Comparison of ENCODE assay signal across 14 cellular contexts in the genomic region with DNA sequence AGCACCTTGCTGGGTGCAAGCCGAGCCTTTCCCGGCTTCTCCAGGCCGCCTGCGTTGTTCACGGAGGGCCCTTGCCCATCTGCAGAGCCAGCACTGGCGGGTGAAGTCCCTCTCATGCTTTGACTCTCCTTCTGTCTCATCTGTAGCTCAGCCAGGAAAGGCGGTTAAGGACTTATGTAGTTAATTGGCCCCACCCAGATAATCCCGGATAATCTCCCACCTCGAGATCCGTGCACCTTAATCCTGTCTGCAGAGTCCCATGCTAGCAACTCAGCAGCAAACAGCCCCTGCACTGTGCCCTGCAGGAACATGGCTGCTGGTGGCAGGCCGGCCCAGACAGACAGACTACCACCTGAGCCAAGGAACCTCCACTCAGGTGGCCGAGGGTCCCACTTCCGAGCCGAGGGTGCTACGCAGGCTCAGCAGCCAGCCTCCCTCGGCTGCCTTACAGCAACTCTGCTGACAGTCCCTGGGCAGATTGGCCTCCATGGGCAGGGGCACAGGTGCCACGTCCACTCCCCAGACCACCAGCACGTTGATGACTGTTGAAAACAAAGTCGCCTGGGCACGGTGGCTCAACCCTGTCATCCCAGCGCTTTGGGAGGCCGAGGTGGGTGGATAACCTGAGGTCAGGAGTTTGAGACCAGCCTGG. TPM values are rescaled to one million over a fixed set of nuclear protein-coding genes. Genes with fewer than 3 reads are reported as not detected.
DNase-seq lines count a peak whose midpoint lies in the region; TF ChIP-seq lines count a peak whose summit lies in the region.
"Had no signal": no experiment of that assay in that cellular context is flagged by ENCODE, and none has a peak within 500 bp of the region (broad histone marks: within the 10 kb centered on the region; RNA-seq: fewer than 3 reads in every experiment).

No MANE protein-coding gene starts in this region.

- H4K20me1 ChIP-seq in H9 (ENCODE audit: control insufficient read depth, insufficient read depth, insufficient read length) (no peaks in the 10 kb centered on the region), neural progenitor cell (ENCODE audit: low read depth) (no peaks in the 10 kb centered on the region)

- H2BK20ac ChIP-seq in H9 (ENCODE audit: low read depth, low read length, poor library complexity, severe bottlenecking): no peak overlapping the region

- TF ChIP-seq CTCF in H9 (conservative IDR thresholded peaks at IDR 0.05): no peak
- TF ChIP-seq CTCF in neural progenitor cell (IDR thresholded peaks at IDR 0.05): no peak
- TF ChIP-seq CTCF in ovary (IDR thresholded peaks at IDR 0.05): no peak

- H3K36me3 Mint-ChIP-seq in H9 (ENCODE audit: insufficient read depth in 1 of 3, low read depth in 3 of 3): peaks cover 12 to 18% (median 13%) of the 10 kb centered on the region in 3 experiments
- peaks cover 25% of the 10 kb centered on the region for H3K36me3 Mint-ChIP-seq in neural progenitor cell

- peaks cover 11 to 13% of the 10 kb centered on the region in 2 experiments for H3K4me1 Mint-ChIP-seq in H9
- peaks cover 15% of the 10 kb centered on the region for H3K4me1 Mint-ChIP-seq in neural progenitor cell

- H3K4me2 ChIP-seq in H9 (ENCODE audit: insufficient read depth, insufficient read length, low read length) (no peak overlapping the region), neural progenitor cell (no peak overlapping the region)
- H3K4me2 ChIP-seq: A549 had no signal

- no peaks in the 10 kb centered on the region for H3K4me1 ChIP-seq in H9 (ENCODE audit: insufficient read depth, low read length)
- no peaks in the 10 kb centered on the region for H3K4me1 ChIP-seq in neural progenitor cell
- no peaks in the 10 kb centered on the region for H3K4me1 ChIP-seq in ovary (ENCODE audit: insufficient read depth)
- H3K4me1 ChIP-seq: A549, BE2C had no signal

- H2BK5ac ChIP-seq in H9 (ENCODE audit: insufficient read length, low read length): no peak overlapping the region

- H3K79me2 ChIP-seq in H9 (ENCODE audit: insufficient read depth, low read length) (no peaks in the 10 kb centered on the region), neural progenitor cell (ENCODE audit: low read depth) (peaks cover 16% of the 10 kb centered on the region)

- H3K18ac ChIP-seq in H9 (ENCODE audit: insufficient read length, low read depth, low read length): no peak overlapping the region

- H3K9ac ChIP-seq in H9 (ENCODE audit: extremely low read depth, insufficient read length, low read length): no peak overlapping the region
- no peak overlapping the region for H3K9ac ChIP-seq in neural progenitor cell

- H2BK15ac ChIP-seq in H9 (ENCODE audit: low read depth, low read length): 0 out of 2 replicates have a peak overlapping the region, but pooled peaks have one; percentile 29

- no peak overlapping the region for H3K27ac ChIP-seq in H9 (ENCODE audit: insufficient read length, low read depth, low read length)
- H3K27ac ChIP-seq in neural progenitor cell: no peak overlapping the region
- no peak overlapping the region for H3K27ac ChIP-seq in ovary
- H3K27ac ChIP-seq: A549, C4-2B had no signal

- no peak overlapping the region for H3K4me3 ChIP-seq in neural progenitor cell
- H3K4me3 ChIP-seq in ovary: no peak overlapping the region
- H3K4me3 ChIP-seq: A549 had no signal

- H3K14ac ChIP-seq in H9 (ENCODE audit: insufficient read depth, low read length): no peak overlapping the region

- no peak overlapping the region for H4K91ac ChIP-seq in H9 (ENCODE audit: insufficient read length, low read depth, low read length)

- H2AFZ ChIP-seq in H9 (ENCODE audit: low read length) (no peak overlapping the region), neural progenitor cell (replicated peaks) (no peak overlapping the region)

- H3T11ph ChIP-seq in H9 (ENCODE audit: low read length): no peak overlapping the region

- H3K23ac ChIP-seq in H9 (ENCODE audit: insufficient read length, low read depth, low read length): no peak overlapping the region

- DNase-seq in H9 (no peak), NCI-H524 treated with DMSO at 0.1 percent for 48 hours (lab: John Stamatoyannopoulos, UW) (peak; percentile 95), neural progenitor cell (ENCODE audit: low spot score) (no peak), SHP77 (lab: John Stamatoyannopoulos, UW) (no peak), GM19240 (ENCODE audit: insufficient read length, low spot score) (no peak), ovary (no peak)
- DNase-seq: BE2C; CD4-positive, alpha-beta memory T cell; DND-41; GF-D8 had no signal

- no peak overlapping the region for H3K4ac ChIP-seq in H9 (ENCODE audit: low read depth, low read length)

- H3K4me3 Mint-ChIP-seq in H9: no peak overlapping the region
- H3K4me3 Mint-ChIP-seq in neural progenitor cell: no peak overlapping the region
- H3K4me3 Mint-ChIP-seq: CD4-positive, alpha-beta memory T cell had no signal

- no peak overlapping the region for H3K56ac ChIP-seq in H9 (ENCODE audit: insufficient read length, low read depth, low read length)

- H3K36me3 ChIP-seq in neural progenitor cell (no peaks in the 10 kb centered on the region), ovary (no peaks in the 10 kb centered on the region)
- H3K36me3 ChIP-seq: BE2C had no signal

- H3F3A ChIP-seq in neural progenitor cell (ENCODE audit: low read depth): no peaks in the 10 kb centered on the region

- H3K27me3 ChIP-seq in H9 (ENCODE audit: insufficient read depth, low read length) (no peaks in the 10 kb centered on the region), neural progenitor cell (no peaks in the 10 kb centered on the region), ovary (no peaks in the 10 kb centered on the region)
- H3K27me3 ChIP-seq: BE2C had no signal

- no peak overlapping the region for H4K8ac ChIP-seq in H9 (replicated peaks; ENCODE audit: insufficient read length, low read depth, low read length)

- H2BK120ac ChIP-seq in H9 (ENCODE audit: low read depth, low read length, poor library complexity, severe bottlenecking): no peak overlapping the region

- no peak overlapping the region for H2BK12ac ChIP-seq in H9 (ENCODE audit: insufficient read length, low read depth, low read length)

- H3K9me3 Mint-ChIP-seq in H9: peaks cover 16 to 18% of the 10 kb centered on the region in 2 experiments
- H3K9me3 Mint-ChIP-seq in neural progenitor cell: peaks cover 37% of the 10 kb centered on the region
- H3K9me3 Mint-ChIP-seq: CD4-positive, alpha-beta memory T cell had no signal

- intact Hi-C loops in ovary (cut with DNase I): no loop called here

- H4K5ac ChIP-seq in H9 (ENCODE audit: insufficient read length, low read depth, low read length): no peak overlapping the region

- no peak overlapping the region for H2AK5ac ChIP-seq in H9 (ENCODE audit: insufficient read length, low read length)

- no peak for TF ChIP-seq POLR2A in ovary (IDR thresholded peaks at IDR 0.05)

- no peaks in the 10 kb centered on the region for H3K23me2 ChIP-seq in H9 (ENCODE audit: insufficient read length, low read depth, low read length, poor library complexity, severe bottlenecking)

- H3K9me3 ChIP-seq in H9 (ENCODE audit: control insufficient read depth, low read depth, low read length) (no peaks in the 10 kb centered on the region), neural progenitor cell (ENCODE audit: low read depth) (peaks cover 3% of the 10 kb centered on the region), ovary (no peaks in the 10 kb centered on the region)
- H3K9me3 ChIP-seq: BE2C had no signal

- no peak for TF ChIP-seq EP300 in ovary (IDR thresholded peaks at IDR 0.05)

- peaks cover 12% of the 10 kb centered on the region for H3K27me3 Mint-ChIP-seq in H9 (ENCODE audit: low read depth)
- H3K27me3 Mint-ChIP-seq in neural progenitor cell (ENCODE audit: insufficient read depth, low read depth): peaks cover 8% of the 10 kb centered on the region
- H3K27me3 Mint-ChIP-seq: CD4-positive, alpha-beta memory T cell had no signal

- no CpG with 5 or more reads among the region's 22 CpGs for WGBS in H9 (ENCODE audit: extremely low coverage, insufficient read length, low lambda C conversion rate)
- 95 to 97% (median 95%) methylated on average over 16 to 22 of the region's 22 CpGs for WGBS in ovary, 3 donors

- peak overlapping the region in 1 of 3 experiments; percentile 47; a peak in 1 of 7 replicates for H3K27ac Mint-ChIP-seq in H9
- H3K27ac Mint-ChIP-seq in neural progenitor cell: peak overlapping the region; percentile 58

- H3K79me1 ChIP-seq in H9 (ENCODE audit: insufficient read depth, low read depth, low read length, poor library complexity, severe bottlenecking): peaks cover 2% of the 10 kb centered on the region

RNA-seq across cellular contexts. Expression of a gene that starts 16.9 kb away (rescaled TPM):
- total RNA-seq in H9 (2021): 19.1 and 20.4 TPM in 2 replicates
- total RNA-seq in neural progenitor cell (ENCODE audit: low replicate concordance): 6.0 and 30.0 TPM in 2 replicates
- 10 to 100 TPM; 11.7 to 24.1 (median 21.4) TPM for total RNA-seq in ovary
- polyA plus RNA-seq in ovary: 10 to 100 TPM in 1 of 2 donors, 1 to 10 TPM in 1; 1.9 to 21.0 TPM

RNA-seq across cellular contexts. Expression of a gene that starts 24.0 kb away (rescaled TPM):
- 8.3 and 8.7 TPM in 2 replicates for total RNA-seq in H9 (2021)
- total RNA-seq in neural progenitor cell (ENCODE audit: low replicate concordance): 5.9 and 22.5 TPM in 2 replicates
- 1 to 10 TPM in 5 of 7 donors, under 1 TPM in 2; 0.57 to 2.6 (median 1.3) TPM for total RNA-seq in ovary
- under 1 TPM; 0.10 to 0.59 TPM for polyA plus RNA-seq in ovary
- total RNA-seq: H4 had no signal
- polyA plus RNA-seq: AG04450 had no signal

RNA-seq across cellular contexts. Expression of a gene that starts 29.3 kb away (rescaled TPM):
- total RNA-seq in H9 (2021): 108 and 109 TPM in 2 replicates
- 46.0 and 125 TPM in 2 replicates for total RNA-seq in neural progenitor cell (ENCODE audit: low replicate concordance)
- 100 to 1,000 TPM in 2 of 7 donors, 10 to 100 TPM in 5; 61.8 to 139 (median 75.9) TPM for total RNA-seq in ovary
- polyA plus RNA-seq in ovary: 100 to 1,000 TPM in 1 of 2 donors, 10 to 100 TPM in 1; 12.2 to 113 TPM

RNA-seq across cellular contexts. Expression of a gene that starts 34.8 kb away (rescaled TPM):
- total RNA-seq in H9 (2021) (50.5 and 52.5 TPM in 2 replicates), neural progenitor cell (ENCODE audit: low replicate concordance) (1.5 and 4.7 TPM in 2 replicates), ovary (10 to 100 TPM; 21.5 to 42.3 (median 31.3) TPM)
- polyA plus RNA-seq in ovary: 10 to 100 TPM in 1 of 2 donors, under 1 TPM in 1; 0.98 to 22.9 TPM

RNA-seq across cellular contexts. Expression of a gene that starts 37.0 kb away (rescaled TPM):
- total RNA-seq in H9 (2021) (58.0 and 65.5 TPM in 2 replicates), neural progenitor cell (ENCODE audit: low replicate concordance) (16.1 and 60.7 TPM in 2 replicates), ovary (10 to 100 TPM; 24.1 to 47.7 (median 39.8) TPM)
- polyA plus RNA-seq in ovary: 10 to 100 TPM in 1 of 2 donors, 1 to 10 TPM in 1; 4.3 to 36.3 TPM
